ENCODE assay signal across 10 cellular contexts in genomic region chr4:170008376-170008775, GRCh38. TPM values are rescaled to one million over a fixed set of nuclear protein-coding genes. Genes with fewer than 3 reads are reported as not detected.
A peak's percentile ranks its signal among the peaks of the same experiment; 100 is the strongest.
DNase-seq lines count a peak whose midpoint lies in the region; ATAC-seq, FAIRE-seq and TF ChIP-seq lines count a peak whose summit lies in the region.
"Had no signal": no experiment of that assay in that cellular context is flagged by ENCODE, and none has a peak within 500 bp of the region (broad histone marks: within the 10 kb centered on the region; RNA-seq: fewer than 3 reads in every experiment).

No MANE protein-coding gene starts in this region.

- H3K18ac ChIP-seq in trophoblast cell (ENCODE audit: low read length): no peak overlapping the region

- no peak overlapping the region for H3K4me3 ChIP-seq in NB4 (ENCODE audit: low read depth, low read length)
- no peak overlapping the region for H3K4me3 ChIP-seq in trophoblast cell (ENCODE audit: low read depth, low read length)
- H3K4me3 ChIP-seq in transverse colon: no peak overlapping the region

- peaks cover 2% of the 10 kb centered on the region for H3K79me2 ChIP-seq in trophoblast cell (ENCODE audit: control insufficient read depth, insufficient read depth, low read length, poor library complexity)

- WGBS in trophoblast cell (ENCODE audit: extremely low coverage, insufficient coverage, insufficient read length): no CpG with 5 or more reads among the region's 3 CpGs
- WGBS in transverse colon (ENCODE audit: low coverage in 1 of 2), 2 donors: 73 to 77% methylated on average over 3 of the region's 3 CpGs

- TF ChIP-seq CTCF in D721Med (IDR thresholded peaks at IDR 0.05; ENCODE audit: insufficient read depth, missing control alignments): peak; percentile 32
- no peak for TF ChIP-seq CTCF in NB4 (IDR thresholded peaks at IDR 0.05; ENCODE audit: low read depth, low read length)
- no peak for TF ChIP-seq CTCF in transverse colon (IDR thresholded peaks at IDR 0.05)

- H3K4me1 ChIP-seq in trophoblast cell (ENCODE audit: control insufficient read depth in 1 of 2, insufficient read depth in 2 of 2, low read length in 2 of 2): no peaks in the 10 kb centered on the region
- H3K4me1 ChIP-seq in transverse colon: no peaks in the 10 kb centered on the region

- no peak overlapping the region for H3K14ac ChIP-seq in trophoblast cell (ENCODE audit: low read length)

- no peak overlapping the region for H2BK5ac ChIP-seq in trophoblast cell (ENCODE audit: low read depth, low read length, poor library complexity)

- no peak overlapping the region for H4K8ac ChIP-seq in trophoblast cell (ENCODE audit: low read depth, low read length)

- no peak for TF ChIP-seq EP300 in transverse colon (IDR thresholded peaks at IDR 0.05; ENCODE audit: low read depth)

- H3K4me1 Mint-ChIP-seq in activated T-cell treated with anti-CD3 and anti-CD28 coated beads, Interleukin-2, amount 50 U/mL, for 72 hours (ENCODE audit: low read depth): peaks cover 5% of the 10 kb centered on the region

- H3K27me3 ChIP-seq in trophoblast cell (ENCODE audit: insufficient read depth, low read length): no peaks in the 10 kb centered on the region
- no peaks in the 10 kb centered on the region for H3K27me3 ChIP-seq in transverse colon

- H3K27ac ChIP-seq in trophoblast cell (ENCODE audit: low read depth, low read length) (no peak overlapping the region), transverse colon (no peak overlapping the region)

- no peak overlapping the region for H3K9ac ChIP-seq in trophoblast cell (ENCODE audit: low read length)

- H3K27me3 Mint-ChIP-seq in activated T-cell treated with anti-CD3 and anti-CD28 coated beads, Interleukin-2, amount 50 U/mL, for 72 hours (ENCODE audit: low read depth): no peaks in the 10 kb centered on the region

- FAIRE-seq in D721Med (lab: Jason Lieb, UNC): no peak

- H3K79me1 ChIP-seq in trophoblast cell (ENCODE audit: low read length): no peaks in the 10 kb centered on the region

- H2BK12ac ChIP-seq in trophoblast cell (ENCODE audit: low read length): no peak overlapping the region

- H3K36me3 ChIP-seq in trophoblast cell (ENCODE audit: control insufficient read depth in 1 of 2, insufficient read depth in 2 of 2, low read length in 2 of 2) (peaks cover 2 to 4% of the 10 kb centered on the region in 2 experiments), transverse colon (no peaks in the 10 kb centered on the region)

- intact Hi-C loops in transverse colon (cut with DNase I; ENCODE audit: low total_unique reads): no loop called here

- no peak overlapping the region for H3K4ac ChIP-seq in trophoblast cell (ENCODE audit: low read depth, low read length)

- no peak for DNase-seq in D721Med (ENCODE audit: insufficient read length, low spot score)
- peak; percentile 37 for DNase-seq in NB4 (ENCODE audit: low read depth)
- peak; percentile 21 for DNase-seq in iPS-NIHi7 (ENCODE audit: extremely low spot score)
- no peak for DNase-seq in trophoblast cell
- DNase-seq in NOMO-1 (lab: John Stamatoyannopoulos, UW; ENCODE audit: unreplicated experiment in 2 of 2): no peak
- DNase-seq in transverse colon: no peak
- DNase-seq in activated T-cell treated with anti-CD3 and anti-CD28 coated beads, Interleukin-2, amount 50 U/mL, for 72 hours: no peak
- DNase-seq: activated CD8-positive, alpha-beta memory T cell treated with anti-CD3 and anti-CD28 coated beads for 24 hours; GOT3 had no signal

- in situ Hi-C loops in transverse colon (cut with MboI; ENCODE audit: low pct_ligation_motif_present in 1 of 4, low pct_unique_long_range_greater_than_20kb in 1 of 4, low sequenced_read_pairs in 3 of 4): no loop called here

- no peak overlapping the region for H2BK120ac ChIP-seq in trophoblast cell (ENCODE audit: insufficient read depth, low read length, poor library complexity)

- H3K36me3 Mint-ChIP-seq in activated T-cell treated with anti-CD3 and anti-CD28 coated beads, Interleukin-2, amount 50 U/mL, for 72 hours (ENCODE audit: insufficient read depth in 2 of 2): no peaks in the 10 kb centered on the region

- no peak overlapping the region for H3K27ac Mint-ChIP-seq in activated T-cell treated with anti-CD3 and anti-CD28 coated beads, Interleukin-2, amount 50 U/mL, for 72 hours

- no peak overlapping the region for H3K23ac ChIP-seq in trophoblast cell (ENCODE audit: low read length)

- TF ChIP-seq POLR2A in NB4 (IDR thresholded peaks at IDR 0.05; ENCODE audit: extremely low read depth, insufficient read length): no peak
- no peak for TF ChIP-seq POLR2A in transverse colon (IDR thresholded peaks at IDR 0.05)

- H3K9me3 ChIP-seq in trophoblast cell (ENCODE audit: insufficient read depth, low read depth, low read length) (no peaks in the 10 kb centered on the region), transverse colon (no peaks in the 10 kb centered on the region)

- no peak overlapping the region for H2AFZ ChIP-seq in trophoblast cell (ENCODE audit: insufficient read depth, low read length, poor library complexity)

- H4K12ac ChIP-seq in trophoblast cell (ENCODE audit: low read depth, low read length): no peak overlapping the region

- peak; percentile 69 for ATAC-seq in GM18907 (IDR thresholded peaks at IDR 0.05; ENCODE audit: unreplicated experiment)
- ATAC-seq in activated T-cell treated with anti-CD3 and anti-CD28 coated beads, Interleukin-2, amount 50 U/mL, for 72 hours (replicated peaks in 1 of 2): no peak

- H3K9me3 Mint-ChIP-seq in activated T-cell treated with anti-CD3 and anti-CD28 coated beads, Interleukin-2, amount 50 U/mL, for 72 hours: no peaks in the 10 kb centered on the region

- no peak overlapping the region for H4K91ac ChIP-seq in trophoblast cell (ENCODE audit: low read depth, low read length)

- H3K4me2 ChIP-seq in trophoblast cell (ENCODE audit: low read length): no peak overlapping the region

- no peak overlapping the region for H2AK5ac ChIP-seq in trophoblast cell (ENCODE audit: low read length)

- H3K4me3 Mint-ChIP-seq in activated T-cell treated with anti-CD3 and anti-CD28 coated beads, Interleukin-2, amount 50 U/mL, for 72 hours: no peak overlapping the region

RNA-seq across cellular contexts. Expression of gene MFAP3L, which starts 17.8 kb away (rescaled TPM):
- polyA plus RNA-seq in trophoblast cell (2013): 22.7 and 23.0 TPM in 2 replicates
- total RNA-seq in transverse colon: 10 to 100 TPM in 1 of 4 donors, 1 to 10 TPM in 2, under 1 TPM in 1; 0.60 to 25.4 (median 3.6) TPM
- 1 to 10 TPM; 1.2 to 1.7 TPM for total RNA-seq in activated T-cell treated with anti-CD3 and anti-CD28 coated beads, Interleukin-2, amount 50 U/mL, for 72 hours

Comparison
In these comparisons a context has a peak if more than half of its experiments do, and no peak if none do; other contexts are left out.
1. DNase-seq: peak in NB4 (single experiment) and iPS-NIHi7 (single experiment); none in D721Med (single experiment), trophoblast cell (0 of 2), NOMO-1 (0 of 2), transverse colon (single experiment) and activated T-cell treated with anti-CD3 and anti-CD28 coated beads, Interleukin-2, amount 50 U/mL, for 72 hours (0 of 2).